In genomic region chrX:119654112-119654531, GRCh38 we compare ENCODE assay signal across 8 cellular contexts. TPM values are rescaled to one million over a fixed set of nuclear protein-coding genes. Genes with fewer than 3 reads are reported as not detected.
DNase-seq lines count a peak whose midpoint lies in the region; ATAC-seq and TF ChIP-seq lines count a peak whose summit lies in the region.

No MANE protein-coding gene starts in this region.

- H4K20me1 ChIP-seq in smooth muscle cell (ENCODE audit: low read depth), result no peaks in the 10 kb centered on the region

- no peak for TF ChIP-seq POLR2A in NB4 (IDR thresholded peaks at IDR 0.05; ENCODE audit: extremely low read depth, insufficient read length)

- no peak overlapping the region for H2AFZ ChIP-seq in smooth muscle cell (ENCODE audit: low read depth)

- H3K27me3 ChIP-seq in smooth muscle cell (ENCODE audit: low read depth), result no peaks in the 10 kb centered on the region

- WGBS in smooth muscle cell (ENCODE audit: low lambda C conversion rate), result 59% methylated on average over 8 of the region's 8 CpGs

- no peaks in the 10 kb centered on the region for H3K79me2 ChIP-seq in smooth muscle cell (ENCODE audit: low read depth)

- peak overlapping the region; percentile 99 for H3K27ac ChIP-seq in smooth muscle cell (ENCODE audit: low read depth)

- no peaks in the 10 kb centered on the region for H3K9me3 ChIP-seq in smooth muscle cell (replicated peaks; ENCODE audit: low read depth)

- peak overlapping the region; percentile 79 for H3K9ac ChIP-seq in smooth muscle cell (ENCODE audit: low read depth)

- no peak for TF ChIP-seq CTCF in NB4 (IDR thresholded peaks at IDR 0.05; ENCODE audit: low read depth, low read length)
- TF ChIP-seq CTCF in smooth muscle cell (IDR thresholded peaks at IDR 0.05; ENCODE audit: borderline replicate concordance, insufficient read depth, poor library complexity, severe bottlenecking), result peak; percentile 15

- H3F3A ChIP-seq in smooth muscle cell (ENCODE audit: low read depth), result peaks cover 3% of the 10 kb centered on the region

- H3K4me3 ChIP-seq in NB4 (ENCODE audit: low read depth, low read length) (no peak overlapping the region), smooth muscle cell (no peak overlapping the region)

- peak overlapping the region; percentile 79 for H3K4me2 ChIP-seq in smooth muscle cell

- no peaks in the 10 kb centered on the region for H3K36me3 ChIP-seq in smooth muscle cell (ENCODE audit: low read depth)

- peaks cover 8% of the 10 kb centered on the region for H3K4me1 ChIP-seq in smooth muscle cell (ENCODE audit: low read depth)

- ATAC-seq in GM19397 (IDR thresholded peaks at IDR 0.05; ENCODE audit: unreplicated experiment) (no peak), HG03342 (IDR thresholded peaks at IDR 0.05; ENCODE audit: unreplicated experiment) (no peak)

- peak; percentile 9 for DNase-seq in NB4 (ENCODE audit: low read depth)
- peak; percentile 92 for DNase-seq in amniotic epithelial cell (ENCODE audit: low read depth)
- DNase-seq in hepatic stellate cell (ENCODE audit: low spot score), result peak; percentile 45
- peak; percentile 19 for DNase-seq in smooth muscle cell (lab: John Stamatoyannopoulos, UW; ENCODE audit: unreplicated experiment)
- no peak for DNase-seq in NCI-H1417 treated with DMSO at 0.1 percent for 48 hours (lab: John Stamatoyannopoulos, UW)
- DNase-seq in dedifferentiated amniotic fluid mesenchymal stem cell (ENCODE audit: extremely low spot score), result no peak

RNA-seq across cellular contexts. Expression of gene SEPTIN6, which starts 38.8 kb away (rescaled TPM):
- 58.1 and 75.1 TPM in 2 replicates for total RNA-seq in smooth muscle cell
- polyA plus RNA-seq in smooth muscle cell, result 50.6 and 58.4 TPM in 2 replicates

RNA-seq across cellular contexts. Expression of gene NKRF, which starts 47.9 kb away (rescaled TPM):
- total RNA-seq in smooth muscle cell, result 5.6 and 8.0 TPM in 2 replicates
- polyA plus RNA-seq in smooth muscle cell, result 2.4 and 4.0 TPM in 2 replicates

Comparison
In these comparisons a context has a peak if more than half of its experiments do, and no peak if none do; other contexts are left out.
1. DNase-seq: peak in NB4 (single experiment), amniotic epithelial cell (single experiment), hepatic stellate cell (single experiment) and smooth muscle cell (single experiment); none in NCI-H1417 treated with DMSO at 0.1 percent for 48 hours (single experiment) and dedifferentiated amniotic fluid mesenchymal stem cell (single experiment).